Comparison of ENCODE assay signal across 31 cellular contexts in genomic region chr6:69775450-69775849, GRCh38. TPM values are rescaled to one million over a fixed set of nuclear protein-coding genes. Genes with fewer than 3 reads are reported as not detected.
A peak's percentile ranks its signal among the peaks of the same experiment; 100 is the strongest.
DNase-seq lines count a peak whose midpoint lies in the region; ATAC-seq, FAIRE-seq and TF ChIP-seq lines count a peak whose summit lies in the region.
"Had no signal": no experiment of that assay in that cellular context is flagged by ENCODE, and none has a peak within 500 bp of the region (broad histone marks: within the 10 kb centered on the region; RNA-seq: fewer than 3 reads in every experiment).

No MANE protein-coding gene starts in this region.

- H3K9me3 ChIP-seq in GM12878 (replicated peaks; ENCODE audit: control insufficient read depth, insufficient read depth, low read length): peaks cover 3% of the 10 kb centered on the region; the same call in 1 of the 3 replicates
- no peaks in the 10 kb centered on the region for H3K9me3 ChIP-seq in heart right ventricle
- H3K9me3 ChIP-seq: Caco-2, SJSA1 had no signal

- 31% methylated on average over 1 of the region's 1 CpG for WGBS in GM12878 (ENCODE audit: insufficient coverage, insufficient replicate concordance, low lambda C conversion rate, missing lambda C conversion rate)
- 97 to 98% methylated on average over 1 of the region's 1 CpG for WGBS in heart right ventricle, 2 donors

- H3K9me3 Mint-ChIP-seq in stimulated activated naive CD8-positive, alpha-beta T cell treated with anti-CD3 and anti-CD28 coated beads, Interleukin-15, Interleukin-2, amounts not matched to agents 100 ng/mL and 50 ng/mL, for 24 hours: peaks cover 6% of the 10 kb centered on the region
- H3K9me3 Mint-ChIP-seq: CD4-positive, alpha-beta memory T cell had no signal

- H3K4me3 Mint-ChIP-seq in stimulated activated naive CD8-positive, alpha-beta T cell treated with anti-CD3 and anti-CD28 coated beads, Interleukin-15, Interleukin-2, amounts not matched to agents 100 ng/mL and 50 ng/mL, for 24 hours: no peak overlapping the region
- H3K4me3 Mint-ChIP-seq: T-cell had no signal

- H3K36me3 ChIP-seq in GM12878 (ENCODE audit: control insufficient read depth in 2 of 2, insufficient read depth in 2 of 2, low read length in 1 of 2) (peaks cover 0 to 16% of the 10 kb centered on the region in 2 experiments), heart right ventricle (peaks cover 0 to 40% (median 0%) of the 10 kb centered on the region in 9 donors)
- H3K36me3 ChIP-seq: SJSA1 had no signal

- SMC1A ChIA-PET in GM12878 (lab: Charles Lee; ENCODE audit: uncharacterized antibody, unreplicated experiment): interaction anchor here (1.1 kb wide), 2 partner anchors 12 to 40 kb away, joined by 3 to 4 read pairs; no protein-coding TSS in a partner anchor

- peak overlapping the region; percentile 8 for H3K27ac Mint-ChIP-seq in stimulated activated naive CD8-positive, alpha-beta T cell treated with anti-CD3 and anti-CD28 coated beads, Interleukin-15, Interleukin-2, amounts not matched to agents 100 ng/mL and 50 ng/mL, for 24 hours
- H3K27ac Mint-ChIP-seq: CD4-positive, alpha-beta memory T cell; T-cell had no signal

- H3K27ac ChIP-seq in GM12878 (ENCODE audit: control insufficient read depth, insufficient read depth) (no peak overlapping the region), heart right ventricle (no peak overlapping the region)
- H3K27ac ChIP-seq: HL-60, PC-9, SJSA1 had no signal

- peaks cover 79% of the 10 kb centered on the region for H3K36me3 Mint-ChIP-seq in stimulated activated naive CD8-positive, alpha-beta T cell treated with anti-CD3 and anti-CD28 coated beads, Interleukin-15, Interleukin-2, amounts not matched to agents 100 ng/mL and 50 ng/mL, for 24 hours (ENCODE audit: low read depth)

- H3K79me2 ChIP-seq in GM12878 (ENCODE audit: control insufficient read depth, insufficient read depth, low read length): peaks cover 3% of the 10 kb centered on the region; the same call in 1 of the 2 replicates

- no peak for ATAC-seq in stimulated activated naive CD8-positive, alpha-beta T cell treated with anti-CD3 and anti-CD28 coated beads, Interleukin-15, Interleukin-2, amounts not matched to agents 100 U/mL and 50 U/mL, for 24 hours
- ATAC-seq in GM18909 (IDR thresholded peaks at IDR 0.05; ENCODE audit: poor library complexity, unreplicated experiment) (peak; percentile 47), GM12878 (peak; percentile 14; the same call in 1 of the 3 replicates), heart right ventricle (no peak)
- ATAC-seq: T-cell had no signal

- intact Hi-C loops in GM12878 (cut with micrococcal nuclease; ENCODE audit: unreplicated experiment): no loop called here
- intact Hi-C loops in heart right ventricle (cut with DNase I): no loop called here

- no peak overlapping the region for H3K4me2 ChIP-seq in GM12878 (ENCODE audit: control insufficient read depth, insufficient read depth)
- H3K4me2 ChIP-seq: PC-9 had no signal

- no peak for TF ChIP-seq EP300 in GM12878 (IDR thresholded peaks at IDR 0.05; ENCODE audit: borderline replicate concordance in 1 of 2, control insufficient read depth in 1 of 2, low read depth in 2 of 2, low read length in 2 of 2)

- FAIRE-seq in GM12878 (lab: Jason Lieb, UNC): peak; percentile 27
- FAIRE-seq: A204.1, GM12891, H1 had no signal

- DNase-seq in stimulated activated naive CD8-positive, alpha-beta T cell treated with anti-CD3 and anti-CD28 coated beads, Interleukin-15, Interleukin-2, amounts not matched to agents 100 U/mL and 50 U/mL, for 24 hours: no peak
- DNase-seq in GM12878 (ENCODE audit: low read depth, low spot score) (no peak), NCI-H82 treated with DMSO at 0.1 percent for 48 hours (lab: John Stamatoyannopoulos, UW; ENCODE audit: unreplicated experiment) (no peak), hypothalamus (lab: John Stamatoyannopoulos, UW) (no peak), heart right ventricle (no peak)
- no peak for DNase-seq in stimulated activated CD4-positive, alpha-beta T cell treated with anti-CD3 and anti-CD28 coated beads, Interleukin-15, amount 100 ng/mL, for 24 hours
- DNase-seq: AML-193; C1 segment of cervical spinal cord; Caco-2; CD4-positive, alpha-beta memory T cell; EL; GDM1; HCEC 1CT; Karpas-422; NCI-H1092; NCI-H1436; NCI-H187; NCI-H2081 treated with DMSO at 0.1 percent for 48 hours; NCI-H446; NCI-H774; NK-92 treated with Interleukin-12 subunit alpha and Interleukin-12 subunit beta, amount 100 ng/mL, for 24 hours; PC-9; Right ventricle myocardium superior; T-cell had no signal

- no peak overlapping the region for H2AFZ ChIP-seq in GM12878 (ENCODE audit: control insufficient read depth, low read depth, low read length)
- H2AFZ ChIP-seq: PC-9 had no signal

- H3K4me1 ChIP-seq in GM12878 (ENCODE audit: control insufficient read depth, insufficient read depth, low read length): no peaks in the 10 kb centered on the region
- H3K4me1 ChIP-seq in heart right ventricle: peaks cover 0 to 7% (median 0%) of the 10 kb centered on the region in 9 donors
- H3K4me1 ChIP-seq: SJSA1 had no signal

- TF ChIP-seq CTCF in GM12878 (IDR thresholded peaks at IDR 0.05 in 2 of 3, conservative IDR thresholded peaks at IDR 0.05 in 1 of 3; ENCODE audit: control insufficient read depth in 2 of 3, extremely low read depth in 1 of 3, insufficient read depth in 1 of 3, low read depth in 3 of 3, low read length in 3 of 3) (no peak), heart right ventricle (IDR thresholded peaks at IDR 0.05) (no peak)

- RAD21 ChIA-PET in GM12878 (lab: Charles Lee; ENCODE audit: unreplicated experiment): no interaction called here

- CTCF ChIA-PET in GM12878 (lab: Yijun Ruan, JAX): interaction anchor here (1.4 kb wide), 1 partner anchor 14 kb away, joined by 4 read pairs; no protein-coding TSS in a partner anchor

- H4K20me1 ChIP-seq in GM12878 (ENCODE audit: control insufficient read depth, insufficient read depth): no peaks in the 10 kb centered on the region

- H3K27me3 Mint-ChIP-seq in stimulated activated naive CD8-positive, alpha-beta T cell treated with anti-CD3 and anti-CD28 coated beads, Interleukin-15, Interleukin-2, amounts not matched to agents 100 ng/mL and 50 ng/mL, for 24 hours: no peaks in the 10 kb centered on the region
- H3K27me3 Mint-ChIP-seq: CD4-positive, alpha-beta memory T cell; T-cell had no signal

- H3K4me1 Mint-ChIP-seq in stimulated activated naive CD8-positive, alpha-beta T cell treated with anti-CD3 and anti-CD28 coated beads, Interleukin-15, Interleukin-2, amounts not matched to agents 100 ng/mL and 50 ng/mL, for 24 hours (ENCODE audit: low read depth): peaks cover 56% of the 10 kb centered on the region

- no peak overlapping the region for H3K4me3 ChIP-seq in GM12878
- no peak overlapping the region for H3K4me3 ChIP-seq in heart right ventricle
- H3K4me3 ChIP-seq: PC-9, SJSA1 had no signal

- POLR2A ChIA-PET in GM12878 (lab: Charles Lee): no interaction called here

- H3K9ac ChIP-seq in GM12878 (ENCODE audit: control insufficient read depth, insufficient read depth, low read length): no peak overlapping the region

- TF ChIP-seq RAD21 in GM12878 (IDR thresholded peaks at IDR 0.05; ENCODE audit: insufficient read depth, low read depth, low read length): no peak

- in situ Hi-C loops in GM12878 (cut with MboI): no loop called here

- no peak for TF ChIP-seq POLR2A in GM12878 (IDR thresholded peaks at IDR 0.05; ENCODE audit: low read depth, low read length)

- no peaks in the 10 kb centered on the region for H3K27me3 ChIP-seq in GM12878 (replicated peaks in 1 of 2; ENCODE audit: control insufficient read depth in 2 of 2, insufficient read depth in 2 of 2, low read length in 1 of 2)
- H3K27me3 ChIP-seq in heart right ventricle: no peaks in the 10 kb centered on the region
- H3K27me3 ChIP-seq: SJSA1 had no signal

- no TSS peak for BruUV-seq in GM12878 (replicated peaks; lab: Mats Ljungman, UMichigan)

TF ChIP-seq in GM12878, 131 proteins besides CTCF, POLR2A, EP300 and RAD21:
- no peak for TF ChIP-seq RB1 (IDR thresholded peaks at IDR 0.05; ENCODE audit: borderline replicate concordance)
- TF ChIP-seq DPF2 (IDR thresholded peaks at IDR 0.05): no peak
- no peak for TF ChIP-seq USF1 (IDR thresholded peaks at IDR 0.05; ENCODE audit: borderline replicate concordance, extremely low read length, insufficient read depth, low read depth, low read length)
- TF ChIP-seq CHD4 (IDR thresholded peaks at IDR 0.05): no peak
- TF ChIP-seq NBN (IDR thresholded peaks at IDR 0.05): no peak
- no peak for TF ChIP-seq TBL1XR1 (IDR thresholded peaks at IDR 0.05; ENCODE audit: low read depth, low read length)

RNA-seq across cellular contexts. Expression of gene LMBRD1, which starts 21.4 kb away (rescaled TPM):
- 60.3 and 67.1 TPM in 2 replicates for total RNA-seq in GM12878 (2013; cell fraction: nucleolus; rRNA removed)
- total RNA-seq in GM12878 (2014; rRNA removed) (23.6 and 27.9 TPM in 2 replicates), GM12878 (2014; rRNA removed; fragmentation: Illumina TruSeq; extraction: Trizol) (28.8 and 30.0 TPM in 2 replicates), GM12878 (2021) (20.0 and 21.5 TPM in 2 replicates), heart right ventricle (10 to 100 TPM; 36.8 to 63.8 (median 48.0) TPM)
- 12.0 TPM for polyA plus RNA-seq in GM12878 (2011; ENCODE audit: low read depth)
- polyA plus RNA-seq in GM12878 (2011; rRNA removed) (57.0 and 102 TPM in 2 replicates), GM12878 (2014; fragmentation: Illumina TruSeq; extraction: Trizol) (23.6 and 33.6 TPM in 2 replicates), GM12878 (2014; fragmentation: Nextera tagmentation; extraction: Ambion mirVana) (10 to 100 TPM; 43.2 to 82.1 TPM), GM12878 (2014; rRNA removed) (17.6 and 21.8 TPM in 2 replicates), GM12878 (2016; fragmentation: Nextera tagmentation; extraction: Ambion mirVana) (10 to 100 TPM; 25.6 to 31.0 TPM), heart right ventricle (10 to 100 TPM; 35.6 to 36.2 TPM)
- 11.9 and 16.8 TPM in 2 replicates for polyA plus RNA-seq in GM12878 (2011; cell fraction: cytosol; rRNA removed)
- 33.6 and 36.1 TPM in 2 replicates for polyA plus RNA-seq in GM12878 (2011; cell fraction: nucleus; rRNA removed)
- polyA plus RNA-seq in GM12878 (2012): 24.3 and 26.5 TPM in 2 replicates
- 22.7 and 27.2 TPM in 2 replicates for polyA minus RNA-seq in GM12878 (2011; rRNA and poly(A)+ RNA removed)
- polyA minus RNA-seq in GM12878 (2011; cell fraction: cytosol; rRNA and poly(A)+ RNA removed): 11.6 and 12.0 TPM in 2 replicates
- polyA minus RNA-seq in GM12878 (2011; cell fraction: nucleus; rRNA and poly(A)+ RNA removed): 45.0 and 70.7 TPM in 2 replicates

Comparison
In these comparisons a context has a peak if more than half of its experiments do, and no peak if none do; other contexts are left out.
1. ATAC-seq: peak in GM18909 (single experiment) and GM12878 (single experiment); none in stimulated activated naive CD8-positive, alpha-beta T cell treated with anti-CD3 and anti-CD28 coated beads, Interleukin-15, Interleukin-2, amounts not matched to agents 100 U/mL and 50 U/mL, for 24 hours (single experiment) and heart right ventricle (0 of 8).